ENCODE assay signal across 8 cellular contexts in the genomic region with DNA sequence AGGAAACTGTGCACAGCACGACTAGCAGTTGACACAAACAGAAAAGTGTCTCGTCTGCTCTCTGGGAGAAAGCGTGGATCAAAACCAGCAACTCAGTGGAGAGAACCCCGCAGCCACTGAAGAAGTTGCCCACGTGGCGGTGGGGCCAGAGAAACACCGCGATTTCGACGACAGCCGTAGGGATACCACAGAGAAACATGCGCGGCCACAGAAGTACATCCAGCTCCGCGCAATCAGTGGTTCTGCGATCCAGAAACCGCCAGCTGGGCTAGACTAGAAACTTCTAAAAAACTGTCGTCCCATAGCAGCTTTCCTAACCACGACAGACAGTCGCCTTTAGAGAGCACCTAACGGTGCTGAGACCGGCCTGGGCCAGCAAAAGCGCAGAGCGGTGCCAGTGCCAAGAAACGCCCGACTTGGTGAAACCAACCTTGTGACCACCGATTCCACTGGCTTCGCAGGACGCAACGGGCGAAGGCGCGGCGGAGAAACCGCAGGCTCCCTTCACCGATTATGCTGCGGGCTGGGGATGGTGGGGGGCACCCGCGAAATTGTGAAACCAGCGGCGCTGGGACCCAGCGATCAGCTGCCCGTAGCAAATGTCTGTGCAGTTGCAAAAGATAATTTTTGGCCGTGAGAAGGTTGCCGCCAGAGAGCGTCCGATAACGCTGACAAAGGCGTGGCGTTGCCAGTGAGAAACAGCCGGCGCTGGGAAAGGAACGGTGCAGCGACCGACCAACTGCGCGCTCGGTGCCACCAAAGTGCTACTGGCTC. TPM values are rescaled to one million over a fixed set of nuclear protein-coding genes. Genes with fewer than 3 reads are reported as not detected.
A peak's percentile ranks its signal among the peaks of the same experiment; 100 is the strongest.
DNase-seq lines count a peak whose midpoint lies in the region; ATAC-seq and TF ChIP-seq lines count a peak whose summit lies in the region.

No MANE protein-coding gene starts in this region.

- TF ChIP-seq CTCF in AG09309 (IDR thresholded peaks at IDR 0.05; ENCODE audit: control insufficient read depth, insufficient read depth, low read depth, low read length, missing control alignments) (no peak), activated B cell treated with CpG ODN at 0.5 μM for 24 hours (IDR thresholded peaks at IDR 0.05) (no peak), coronary artery (IDR thresholded peaks at IDR 0.05) (no peak), lower lobe of right lung (IDR thresholded peaks at IDR 0.05) (peak; percentile 6)

- DNase-seq in AG09309 (ENCODE audit: low read depth) (no peak), NCI-H2171 treated with DMSO at 0.1 percent for 48 hours (lab: John Stamatoyannopoulos, UW) (peak; percentile 84), activated B cell treated with CpG ODN at 0.5 μM for 24 hours (peak; percentile 66), coronary artery (ENCODE audit: low spot score) (peak; percentile 90), lower lobe of right lung (peak; percentile 81)
- peak; percentile 58 for DNase-seq in stimulated activated CD8-positive, alpha-beta memory T cell treated with anti-CD3 and anti-CD28 coated beads, Interleukin-12 subunit alpha, Interleukin-12 subunit beta, amount 100 ng/mL, for 4 hours (ENCODE audit: low read depth)

- H3K9me3 ChIP-seq in lower lobe of right lung, result no peaks in the 10 kb centered on the region

- no peaks in the 10 kb centered on the region for H3K27me3 Mint-ChIP-seq in activated B cell treated with CpG ODN at 0.5 μM for 24 hours

- peaks cover 38% of the 10 kb centered on the region for H3K4me1 Mint-ChIP-seq in activated B cell treated with CpG ODN at 0.5 μM for 24 hours

- peaks cover 2% of the 10 kb centered on the region for H3K4me1 ChIP-seq in lower lobe of right lung

- H3K27ac Mint-ChIP-seq in activated B cell treated with CpG ODN at 0.5 μM for 24 hours, result peak overlapping the region; percentile 98

- H3K27ac ChIP-seq in coronary artery (peak overlapping the region; percentile 91 to 98), lower lobe of right lung (peak overlapping the region; percentile 98)

- peaks cover 19% of the 10 kb centered on the region for H3K36me3 Mint-ChIP-seq in activated B cell treated with CpG ODN at 0.5 μM for 24 hours (ENCODE audit: low read depth)

- no peaks in the 10 kb centered on the region for H3K9me3 Mint-ChIP-seq in activated B cell treated with CpG ODN at 0.5 μM for 24 hours

- peaks cover 8% of the 10 kb centered on the region for H3K27me3 ChIP-seq in lower lobe of right lung (ENCODE audit: low read depth)

- POLR2A ChIA-PET in activated B cell treated with CpG ODN at 0.5 μM for 24 hours (lab: Charles Lee), result interaction anchor here (0.6 to 9.9 kb wide), 15 partner anchors 9 to 441 kb away, joined by 3 to 475 read pairs (median 30); partner anchors contain the start of genes HMGCS1, TMEM267 and ZNF131

- H3K36me3 ChIP-seq in lower lobe of right lung, result peaks cover 5% of the 10 kb centered on the region

- ATAC-seq in GM18519 (IDR thresholded peaks at IDR 0.05; ENCODE audit: low FRiP score, unreplicated experiment), result peak; percentile 21
- peak; percentile 28 for ATAC-seq in HG03064 (IDR thresholded peaks at IDR 0.05; ENCODE audit: low read depth, unreplicated experiment)
- ATAC-seq in activated B cell treated with CpG ODN at 0.5 μM for 24 hours (ENCODE audit: low read depth), result peak; percentile 6
- peak; percentile 27 to 37 for ATAC-seq in lower lobe of right lung

- H3K4me3 Mint-ChIP-seq in activated B cell treated with CpG ODN at 0.5 μM for 24 hours, result peak overlapping the region; percentile 96

- intact Hi-C loops in activated B cell treated with CpG ODN at 0.5 μM for 24 hours (cut with micrococcal nuclease) (loop anchor here (1.0 kb wide), 3 partner anchors 22 to 78 kb away; no protein-coding TSS in a partner anchor), lower lobe of right lung (cut with DNase I) (no loop called here)

- peak overlapping the region; percentile 73 for H3K4me3 ChIP-seq in AG09309 (ENCODE audit: control insufficient read depth, low read depth, low read length)
- peak overlapping the region; percentile 84 for H3K4me3 ChIP-seq in coronary artery
- peak overlapping the region; percentile 66 for H3K4me3 ChIP-seq in lower lobe of right lung

- CTCF ChIA-PET in activated B cell treated with CpG ODN at 0.5 μM for 24 hours (lab: Charles Lee), result interaction anchor here (0.6 to 3.2 kb wide), 11 partner anchors 22 to 441 kb away, joined by 3 to 89 read pairs (median 20); partner anchors contain the start of gene TMEM267

RNA-seq across cellular contexts. Expression of gene ANXA2R, which starts 2.7 kb away (rescaled TPM):
- 6.7 and 7.9 TPM in 2 replicates for total RNA-seq in activated B cell treated with CpG ODN at 0.5 μM for 24 hours
- total RNA-seq in lower lobe of right lung, result 4.4 TPM
